1 cellular context compared by ENCODE assay signal in the genomic region with DNA sequence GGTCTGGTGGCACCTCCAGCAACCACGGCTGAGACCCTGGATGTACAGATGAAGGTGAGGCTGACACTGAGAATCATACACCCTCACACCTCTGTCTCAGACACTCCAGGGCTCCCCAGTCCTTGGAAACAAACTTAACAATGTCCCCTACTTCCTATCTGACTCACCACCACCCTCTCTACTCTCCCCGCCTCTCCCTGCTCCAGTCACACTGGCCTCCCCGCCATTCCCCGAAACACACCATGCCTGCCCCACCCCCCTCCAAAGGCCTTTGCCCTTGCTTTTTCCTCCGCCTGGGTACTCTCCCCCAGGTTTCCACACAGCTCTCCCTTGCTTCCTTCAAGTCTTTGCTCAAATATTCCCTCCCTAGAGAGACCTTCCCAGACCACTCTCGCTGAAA.
TF ChIP-seq lines count a peak whose summit lies in the region.

No MANE protein-coding gene starts in this region.

TF ChIP-seq in IMR-90, 13 proteins besides CTCF, POLR2A, EP300 and RAD21 (continued from another document):
- TF ChIP-seq, protein P1, sequence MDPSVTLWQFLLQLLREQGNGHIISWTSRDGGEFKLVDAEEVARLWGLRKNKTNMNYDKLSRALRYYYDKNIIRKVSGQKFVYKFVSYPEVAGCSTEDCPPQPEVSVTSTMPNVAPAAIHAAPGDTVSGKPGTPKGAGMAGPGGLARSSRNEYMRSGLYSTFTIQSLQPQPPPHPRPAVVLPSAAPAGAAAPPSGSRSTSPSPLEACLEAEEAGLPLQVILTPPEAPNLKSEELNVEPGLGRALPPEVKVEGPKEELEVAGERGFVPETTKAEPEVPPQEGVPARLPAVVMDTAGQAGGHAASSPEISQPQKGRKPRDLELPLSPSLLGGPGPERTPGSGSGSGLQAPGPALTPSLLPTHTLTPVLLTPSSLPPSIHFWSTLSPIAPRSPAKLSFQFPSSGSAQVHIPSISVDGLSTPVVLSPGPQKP (IDR thresholded peaks at IDR 0.05; ENCODE audit: borderline replicate concordance, low read depth, low read length) = no peak
- TF ChIP-seq MAFK (IDR thresholded peaks at IDR 0.05; ENCODE audit: low read depth, low read length) (no peak), MXI1 (IDR thresholded peaks at IDR 0.05; ENCODE audit: borderline replicate concordance, low read depth, low read length) (no peak), FOS (IDR thresholded peaks at IDR 0.05; ENCODE audit: low read depth, low read length) (no peak), SMC3 (IDR thresholded peaks at IDR 0.05; ENCODE audit: low read depth, low read length) (no peak), RFX5 (IDR thresholded peaks at IDR 0.05; ENCODE audit: low read depth, low read length) (no peak)
- TF ChIP-seq, protein P2, sequence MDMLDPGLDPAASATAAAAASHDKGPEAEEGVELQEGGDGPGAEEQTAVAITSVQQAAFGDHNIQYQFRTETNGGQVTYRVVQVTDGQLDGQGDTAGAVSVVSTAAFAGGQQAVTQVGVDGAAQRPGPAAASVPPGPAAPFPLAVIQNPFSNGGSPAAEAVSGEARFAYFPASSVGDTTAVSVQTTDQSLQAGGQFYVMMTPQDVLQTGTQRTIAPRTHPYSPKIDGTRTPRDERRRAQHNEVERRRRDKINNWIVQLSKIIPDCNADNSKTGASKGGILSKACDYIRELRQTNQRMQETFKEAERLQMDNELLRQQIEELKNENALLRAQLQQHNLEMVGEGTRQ (IDR thresholded peaks at IDR 0.05; ENCODE audit: low read depth, low read length) = no peak
TF ChIP-seq in IMR-90: peak in this region for 0.
